ENCODE assay signal across 8 cellular contexts in the genomic region with DNA sequence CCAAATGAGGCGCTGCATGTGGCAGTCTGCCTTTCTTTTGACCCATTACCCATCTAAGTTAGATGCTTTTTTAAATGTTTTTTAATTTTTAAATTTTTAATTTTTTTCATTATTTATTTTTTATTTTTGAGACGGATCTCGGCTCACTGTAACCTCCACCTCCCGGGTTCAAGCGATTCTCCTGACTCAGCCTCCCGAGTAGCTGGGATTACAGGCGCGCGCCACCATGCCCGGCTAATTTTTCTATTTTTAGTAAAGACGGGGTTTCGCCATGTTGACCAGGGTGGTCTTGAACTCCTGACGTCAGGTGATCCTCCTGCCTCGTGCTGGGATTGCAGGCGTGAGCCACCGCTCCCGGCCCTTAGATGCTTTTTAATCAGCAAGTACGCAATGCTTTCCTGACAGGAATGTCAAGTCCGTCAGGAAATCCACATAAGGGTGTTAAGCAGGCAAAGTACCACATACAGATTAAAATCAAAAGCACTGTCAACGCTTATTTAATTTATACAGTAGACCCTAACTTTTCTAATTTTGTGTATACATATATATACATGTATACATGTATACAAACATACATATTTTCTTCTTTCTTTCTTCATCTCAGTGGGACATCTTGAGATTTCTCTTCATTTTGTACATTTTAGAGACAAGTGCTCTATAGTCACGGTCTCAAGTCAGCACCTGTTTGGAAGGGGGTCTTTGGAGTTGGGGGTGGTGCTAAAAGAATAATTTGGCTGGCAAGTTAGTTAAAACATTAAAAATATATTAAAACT. TPM values are rescaled to one million over a fixed set of nuclear protein-coding genes. Genes with fewer than 3 reads are reported as not detected.
DNase-seq lines count a peak whose midpoint lies in the region; ATAC-seq and TF ChIP-seq lines count a peak whose summit lies in the region.

No MANE protein-coding gene starts in this region.

- intact Hi-C loops in CD4-positive, alpha-beta T cell (cut with DNase I, micrococcal nuclease): loop anchor here (1.0 to 10.0 kb wide), 6 partner anchors 12 to 711 kb away; partner anchors contain the start of genes GCLC (in 1 of the 2), MCM3 (in 1 of the 2) and TRAM2 (in 1 of the 2)

- H3K36me3 ChIP-seq in HUES64 (ENCODE audit: insufficient read depth, low read length) (peaks cover 8% of the 10 kb centered on the region; the same call in 1 of the 2 replicates), iPS-20b (ENCODE audit: insufficient read depth, low read depth, low read length) (peaks cover 3% of the 10 kb centered on the region), smooth muscle cell (ENCODE audit: low read depth) (no peaks in the 10 kb centered on the region)

- peak overlapping the region; percentile 77 for H3K4me2 ChIP-seq in smooth muscle cell

- peaks cover 24% of the 10 kb centered on the region for H3K4me1 Mint-ChIP-seq in CD4-positive, alpha-beta T cell (ENCODE audit: low read depth)

- H3K9ac ChIP-seq in HUES64 (ENCODE audit: low read depth, low read length): no peak overlapping the region
- H3K9ac ChIP-seq in iPS-20b (ENCODE audit: low read depth, low read length): no peak overlapping the region
- no peak overlapping the region for H3K9ac ChIP-seq in smooth muscle cell (ENCODE audit: low read depth)

- peaks cover 16% of the 10 kb centered on the region for H3K36me3 Mint-ChIP-seq in CD4-positive, alpha-beta T cell (ENCODE audit: low read depth)

- POLR2A ChIA-PET in CD4-positive, alpha-beta T cell (lab: Charles Lee): interaction anchor here (0.7 to 3.1 kb wide), 14 partner anchors 9 to 606 kb away, joined by 3 to 35 read pairs (median 3); partner anchors contain the start of genes FBXO9, GCLC and TRAM2

- in situ Hi-C loops in astrocyte of the spinal cord (cut with HindIII; ENCODE audit: low sequenced_read_pairs): no loop called here

- H3K27me3 Mint-ChIP-seq in CD4-positive, alpha-beta T cell: peaks cover 14% of the 10 kb centered on the region

- CTCF ChIA-PET in CD4-positive, alpha-beta T cell (lab: Charles Lee): interaction anchor here (0.6 to 3.4 kb wide), 7 partner anchors 9 to 71 kb away, joined by 3 to 24 read pairs (median 4); partner anchors contain the start of gene FBXO9

- no peaks in the 10 kb centered on the region for H3K9me3 Mint-ChIP-seq in CD4-positive, alpha-beta T cell

- no peak overlapping the region for H2AFZ ChIP-seq in smooth muscle cell (ENCODE audit: low read depth)

- no peaks in the 10 kb centered on the region for H3K9me3 ChIP-seq in CD4-positive, alpha-beta T cell (ENCODE audit: control insufficient read depth, low read length)
- H3K9me3 ChIP-seq in HUES64 (ENCODE audit: insufficient read depth, low read depth, low read length) (no peaks in the 10 kb centered on the region), iPS-20b (ENCODE audit: insufficient read depth, low read depth, low read length) (no peaks in the 10 kb centered on the region), smooth muscle cell (replicated peaks; ENCODE audit: low read depth) (no peaks in the 10 kb centered on the region)

- peak overlapping the region; percentile 91 for H3K4me3 Mint-ChIP-seq in CD4-positive, alpha-beta T cell

- peaks cover 13% of the 10 kb centered on the region for H3K79me2 ChIP-seq in smooth muscle cell (ENCODE audit: low read depth)

- no peak overlapping the region for H3K27ac ChIP-seq in CD4-positive, alpha-beta T cell (ENCODE audit: low read depth, low read length)
- H3K27ac ChIP-seq in HUES64 (ENCODE audit: low read depth, low read length) (no peak overlapping the region), iPS-20b (ENCODE audit: low read length) (no peak overlapping the region), smooth muscle cell (ENCODE audit: low read depth) (no peak overlapping the region)

- TF ChIP-seq CTCF in CD4-positive, alpha-beta T cell (IDR thresholded peaks at IDR 0.05): no peak
- TF ChIP-seq CTCF in astrocyte of the spinal cord (IDR thresholded peaks at IDR 0.05; ENCODE audit: low read depth, low read length) (no peak), smooth muscle cell (IDR thresholded peaks at IDR 0.05; ENCODE audit: borderline replicate concordance, insufficient read depth, poor library complexity, severe bottlenecking) (no peak)

- H3K27ac Mint-ChIP-seq in CD4-positive, alpha-beta T cell: peak overlapping the region; percentile 100

- ATAC-seq in CD4-positive, alpha-beta T cell (ENCODE audit: poor library complexity): peak; percentile 7
- ATAC-seq in HG03097 (IDR thresholded peaks at IDR 0.05; ENCODE audit: low FRiP score, unreplicated experiment): no peak

- H4K20me1 ChIP-seq in smooth muscle cell (ENCODE audit: low read depth): peaks cover 2% of the 10 kb centered on the region

- H3K27me3 ChIP-seq in CD4-positive, alpha-beta T cell (ENCODE audit: control insufficient read depth, insufficient read depth, low read length): no peaks in the 10 kb centered on the region
- H3K27me3 ChIP-seq in HUES64 (ENCODE audit: insufficient read depth, low read length) (no peaks in the 10 kb centered on the region), iPS-20b (ENCODE audit: insufficient read depth, low read length) (no peaks in the 10 kb centered on the region), smooth muscle cell (ENCODE audit: low read depth) (no peaks in the 10 kb centered on the region)

- peak in 9 of 10 experiments; percentile 2 to 41 (median 20) for DNase-seq in CD4-positive, alpha-beta T cell
- DNase-seq in SK-N-DZ (ENCODE audit: low spot score) (peak; percentile 87), astrocyte of the spinal cord (ENCODE audit: low read depth, low spot score) (peak; percentile 84), smooth muscle cell (lab: John Stamatoyannopoulos, UW; ENCODE audit: unreplicated experiment) (no peak), GDM1 (lab: John Stamatoyannopoulos, UW) (no peak)

- H3K4me3 ChIP-seq in HUES64 (ENCODE audit: low read length): peak overlapping the region; percentile 29; the same call in 1 of the 2 replicates
- H3K4me3 ChIP-seq in astrocyte of the spinal cord (ENCODE audit: low read depth, low read length): peak overlapping the region; percentile 21
- H3K4me3 ChIP-seq in iPS-20b (ENCODE audit: low read length): peak overlapping the region; percentile 7; the same call in 1 of the 2 replicates
- H3K4me3 ChIP-seq in smooth muscle cell: peak overlapping the region; percentile 25

- WGBS in HUES64: 49% methylated on average over 19 of the region's 21 CpGs
- 48% methylated on average over 21 of the region's 21 CpGs for WGBS in smooth muscle cell (ENCODE audit: low lambda C conversion rate)

- H3K4me1 ChIP-seq in HUES64 (ENCODE audit: insufficient read depth, low read length): peaks cover 9% of the 10 kb centered on the region
- peaks cover 8% of the 10 kb centered on the region; the same call in 1 of the 2 replicates for H3K4me1 ChIP-seq in iPS-20b (ENCODE audit: insufficient read depth, low read length)
- H3K4me1 ChIP-seq in smooth muscle cell (ENCODE audit: low read depth): peaks cover 14% of the 10 kb centered on the region

- H3F3A ChIP-seq in smooth muscle cell (ENCODE audit: low read depth): peaks cover 16% of the 10 kb centered on the region

RNA-seq across cellular contexts. Expression of gene GSTA4, which starts 1.0 kb away (rescaled TPM):
- total RNA-seq in CD4-positive, alpha-beta T cell: under 1 TPM in 1 of 2 experiments, not detected in 1; 0.25 TPM
- polyA plus RNA-seq in HUES64 (2013, experiment 1 of 2): 21.4 TPM
- 30.1 TPM for polyA plus RNA-seq in HUES64 (2013, experiment 2 of 2)
- polyA plus RNA-seq in SK-N-DZ (2014; cell fraction: cytosol; rRNA removed): 101 and 125 TPM in 2 replicates
- polyA plus RNA-seq in SK-N-DZ (2014; cell fraction: nucleus; rRNA removed): 82.9 and 88.0 TPM in 2 replicates
- 60.9 and 62.6 TPM in 2 replicates for total RNA-seq in smooth muscle cell
- 49.1 and 60.2 TPM in 2 replicates for polyA plus RNA-seq in smooth muscle cell

Comparison
In these comparisons a context has a peak if more than half of its experiments do, and no peak if none do; other contexts are left out.
1. DNase-seq: peak in CD4-positive, alpha-beta T cell (9 of 10), SK-N-DZ (single experiment) and astrocyte of the spinal cord (single experiment); none in smooth muscle cell (single experiment) and GDM1 (single experiment).
2. RNA of gene GSTA4, which starts 1.0 kb away (total RNA-seq): 60.9 to 62.6 TPM in smooth muscle cell; 0.25 TPM in CD4-positive, alpha-beta T cell; every median in the first group is over 10 times any median in the second.
3. Peak in every context shown above with its lines, with median percentiles within 50 percentile points of each other: H3K4me3 ChIP-seq.